Comparison of ENCODE assay signal across 15 cellular contexts in the genomic region with DNA sequence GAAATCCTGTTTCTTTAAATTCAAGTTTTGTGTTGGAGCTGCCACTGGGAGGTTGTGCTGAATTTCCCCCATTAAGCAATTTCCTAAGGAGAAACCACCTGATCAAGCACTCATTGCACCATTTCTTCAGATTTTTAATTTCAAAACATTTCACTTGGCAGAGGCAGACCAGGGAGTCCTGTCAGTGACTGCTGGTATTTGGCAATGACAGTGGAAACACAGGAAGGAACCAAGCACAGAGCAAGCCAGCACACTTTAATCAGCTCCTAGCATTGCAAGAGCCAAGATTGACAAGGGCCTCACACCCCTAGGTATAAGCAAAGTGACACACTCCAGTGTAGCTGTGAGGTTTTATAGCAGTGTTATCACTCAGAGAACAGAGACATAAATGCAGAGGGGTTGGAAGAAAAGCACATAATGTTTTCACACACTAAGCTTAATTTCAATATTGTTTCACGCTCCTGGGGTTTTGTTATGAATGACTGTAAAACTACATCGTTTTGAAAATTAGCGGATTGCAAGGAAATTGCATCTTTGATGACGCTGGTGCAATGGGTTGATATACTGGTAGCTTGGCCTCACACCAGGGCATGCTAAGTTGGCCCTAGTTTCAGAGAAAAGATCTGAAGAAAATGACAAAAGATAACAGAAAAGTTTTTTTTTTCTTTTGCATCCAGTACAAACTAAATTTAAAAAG.
DNase-seq lines count a peak whose midpoint lies in the region; ATAC-seq and TF ChIP-seq lines count a peak whose summit lies in the region.
"Had no signal": no experiment of that assay in that cellular context is flagged by ENCODE, and none has a peak within 500 bp of the region (broad histone marks: within the 10 kb centered on the region; RNA-seq: fewer than 3 reads in every experiment).

No MANE protein-coding gene starts in this region.

- 50 to 68% (median 54%) methylated on average over 4 of the region's 4 CpGs for WGBS in heart left ventricle, 4 donors

- H3K27me3 ChIP-seq in HL-60 (ENCODE audit: insufficient read depth, poor library complexity, severe bottlenecking) (no peaks in the 10 kb centered on the region), adipocyte (replicated peaks; ENCODE audit: control insufficient read depth, insufficient read depth, low read length) (no peaks in the 10 kb centered on the region), heart left ventricle (no peaks in the 10 kb centered on the region)
- H3K27me3 ChIP-seq: breast epithelium, spleen had no signal

- H3K4me3 ChIP-seq in HL-60 (replicated peaks; ENCODE audit: insufficient read depth, low read length) (no peak overlapping the region), adipocyte (ENCODE audit: low read length) (no peak overlapping the region), heart left ventricle (no peak overlapping the region)
- H3K4me3 ChIP-seq: breast epithelium, mucosa of descending colon, spleen had no signal

- H3K9me3 Mint-ChIP-seq in stimulated activated memory B cell treated with anti-CD40 and anti-IgM and Interleukin-4, amounts not matched to agents 10 μg/mL and 1 μg/mL and 100 μg/mL, for 72 hours: peaks cover 2% of the 10 kb centered on the region

- no peak overlapping the region for H3K4me3 Mint-ChIP-seq in stimulated activated memory B cell treated with anti-CD40 and anti-IgM and Interleukin-4, amounts not matched to agents 10 μg/mL and 1 μg/mL and 100 μg/mL, for 72 hours
- H3K4me3 Mint-ChIP-seq: activated T-cell treated with anti-CD3 and anti-CD28 coated beads, Interleukin-2, amount 50 U/mL, for 24 hours had no signal

- TF ChIP-seq POLR2A in heart left ventricle (IDR thresholded peaks at IDR 0.05): no peak

- intact Hi-C loops in heart left ventricle (cut with DNase I): no loop called here
- intact Hi-C loops in posterior vena cava (cut with DNase I): no loop called here

- no peaks in the 10 kb centered on the region for H3K36me3 Mint-ChIP-seq in stimulated activated memory B cell treated with anti-CD40 and anti-IgM and Interleukin-4, amounts not matched to agents 10 μg/mL and 1 μg/mL and 100 μg/mL, for 72 hours

- H3K4me1 ChIP-seq in adipocyte (ENCODE audit: control insufficient read depth, insufficient read depth, low read length) (peaks cover 17% of the 10 kb centered on the region), heart left ventricle (peaks cover 0 to 8% (median 0%) of the 10 kb centered on the region in 12 donors)
- H3K4me1 ChIP-seq: breast epithelium, spleen had no signal

- DNase-seq in HL-60 (ENCODE audit: low read depth in 1 of 2, low spot score in 1 of 2): peak; percentile 80 to 95
- DNase-seq in adipocyte (ENCODE audit: low read depth): peak; percentile 91
- peak in 3 of 5 donors; percentile 19 to 37 (median 33) for DNase-seq in heart left ventricle
- no peak for DNase-seq in caudate nucleus (lab: John Stamatoyannopoulos, UW)
- no peak for DNase-seq in posterior vena cava (ENCODE audit: low spot score)
- DNase-seq: activated T-cell treated with anti-CD3 and anti-CD28 coated beads, Interleukin-2, amount 50 U/mL, for 24 hours; DND-41; head of caudate nucleus; mucosa of descending colon; NCI-H2081; spleen had no signal

- no peak overlapping the region for H3K9ac ChIP-seq in adipocyte (ENCODE audit: low read length)

- H3K27ac Mint-ChIP-seq in stimulated activated memory B cell treated with anti-CD40 and anti-IgM and Interleukin-4, amounts not matched to agents 10 μg/mL and 1 μg/mL and 100 μg/mL, for 72 hours: no peak overlapping the region
- H3K27ac Mint-ChIP-seq: activated T-cell treated with anti-CD3 and anti-CD28 coated beads, Interleukin-2, amount 50 U/mL, for 24 hours had no signal

- H3K27ac ChIP-seq in HL-60 (replicated peaks): peak overlapping the region; percentile 72
- H3K27ac ChIP-seq in heart left ventricle: no peak overlapping the region
- H3K27ac ChIP-seq in caudate nucleus (ENCODE audit: low read depth, low read length): no peak overlapping the region

- no peaks in the 10 kb centered on the region for H3K27me3 Mint-ChIP-seq in stimulated activated memory B cell treated with anti-CD40 and anti-IgM and Interleukin-4, amounts not matched to agents 10 μg/mL and 1 μg/mL and 100 μg/mL, for 72 hours
- H3K27me3 Mint-ChIP-seq: activated T-cell treated with anti-CD3 and anti-CD28 coated beads, Interleukin-2, amount 50 U/mL, for 24 hours had no signal

- ATAC-seq in heart left ventricle (peak; percentile 82 to 99 (median 96)), GM18519 (IDR thresholded peaks at IDR 0.05; ENCODE audit: low FRiP score, unreplicated experiment) (no peak), HG03469 (IDR thresholded peaks at IDR 0.05; ENCODE audit: unreplicated experiment) (no peak)
- ATAC-seq in stimulated activated memory B cell treated with anti-CD40 and anti-IgM and Interleukin-4, amounts not matched to agents 10 μg/mL and 1 μg/mL and 100 μg/mL, for 72 hours: peak; percentile 20
- ATAC-seq: mucosa of descending colon had no signal

- no peaks in the 10 kb centered on the region for H3K4me1 Mint-ChIP-seq in stimulated activated memory B cell treated with anti-CD40 and anti-IgM and Interleukin-4, amounts not matched to agents 10 μg/mL and 1 μg/mL and 100 μg/mL, for 72 hours

- H3K36me3 ChIP-seq in adipocyte (ENCODE audit: control insufficient read depth, insufficient read depth, low read length, severe bottlenecking) (no peaks in the 10 kb centered on the region), heart left ventricle (no peaks in the 10 kb centered on the region)
- H3K36me3 ChIP-seq: breast epithelium, spleen had no signal

- H3K9me3 ChIP-seq in adipocyte (ENCODE audit: control insufficient read depth, low read length) (no peaks in the 10 kb centered on the region), heart left ventricle (no peaks in the 10 kb centered on the region)
- H3K9me3 ChIP-seq: breast epithelium, mucosa of descending colon had no signal

- no peak for TF ChIP-seq CTCF in HL-60 (IDR thresholded peaks at IDR 0.05; ENCODE audit: insufficient read depth, low read length)
- TF ChIP-seq CTCF in heart left ventricle (IDR thresholded peaks at IDR 0.05): no peak

Comparison
In these comparisons a context has a peak if more than half of its experiments do, and no peak if none do; other contexts are left out.
1. DNase-seq: peak in HL-60 (2 of 2), adipocyte (single experiment) and heart left ventricle (3 of 5); none in caudate nucleus (0 of 61) and posterior vena cava (single experiment).
2. ATAC-seq: peak in heart left ventricle (4 of 4) and stimulated activated memory B cell treated with anti-CD40 and anti-IgM and Interleukin-4, amounts not matched to agents 10 μg/mL and 1 μg/mL and 100 μg/mL, for 72 hours (single experiment); none in GM18519 (single experiment) and HG03469 (single experiment).